ENCODE assay signal across 27 cellular contexts in the genomic region with DNA sequence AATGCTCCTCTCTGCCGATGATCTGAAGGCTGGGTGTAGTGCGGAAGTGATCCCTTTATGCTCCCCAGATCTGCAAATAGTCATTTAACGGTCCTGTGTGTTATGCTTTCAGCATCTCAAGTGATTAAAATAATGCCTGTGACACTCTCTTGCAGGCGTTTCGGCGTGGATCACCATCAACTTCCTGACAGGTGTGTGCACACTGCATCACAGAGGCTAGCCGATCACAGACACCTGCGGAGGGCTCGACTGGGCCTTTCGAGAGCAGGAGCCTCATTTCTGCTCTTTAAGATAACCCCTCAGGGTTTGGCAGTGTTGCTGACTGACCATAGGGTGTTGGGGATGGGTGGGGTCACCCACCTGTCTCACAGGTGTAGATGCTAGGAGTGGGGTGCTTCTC.
"Had no signal": no experiment of that assay in that cellular context is flagged by ENCODE, and none has a peak within 500 bp of the region (broad histone marks: within the 10 kb centered on the region; RNA-seq: fewer than 3 reads in every experiment).

No MANE protein-coding gene starts in this region.

- ATAC-seq: activated CD4-positive, alpha-beta T cell treated with anti-CD3 and anti-CD28 coated beads for 36 hours; activated CD8-positive, alpha-beta memory T cell treated with anti-CD3 and anti-CD28 coated beads, Interleukin-2, amount 10 ng/mL, durations not matched to agents 7 days and 5 days; activated CD8-positive, alpha-beta T cell treated with anti-CD3 and anti-CD28 coated beads, Interleukin-2, amount 10 ng/mL, durations not matched to agents 7 days and 5 days; effector memory CD8-positive, alpha-beta T cell; foreskin keratinocyte had no signal

- H3K27me3 Mint-ChIP-seq: activated CD4-positive, alpha-beta memory T cell treated with anti-CD3 and anti-CD28 coated beads for 36 hours; activated CD4-positive, alpha-beta T cell treated with anti-CD3 and anti-CD28 coated beads for 36 hours; activated CD4-positive, alpha-beta T cell treated with anti-CD3 and anti-CD28 coated beads, Interleukin-2, amount 10 ng/mL, durations not matched to agents 24 days and 14 days; activated CD8-positive, alpha-beta memory T cell treated with anti-CD3 and anti-CD28 coated beads, Interleukin-2, amount 10 ng/mL, durations not matched to agents 7 days and 5 days; activated naive CD8-positive, alpha-beta T cell; effector memory CD8-positive, alpha-beta T cell had no signal

- DNase-seq: activated CD4-positive, alpha-beta memory T cell treated with anti-CD3 and anti-CD28 coated beads for 36 hours; activated CD4-positive, alpha-beta T cell treated with anti-CD3 and anti-CD28 coated beads for 36 hours; activated CD4-positive, alpha-beta T cell treated with anti-CD3 and anti-CD28 coated beads, Interleukin-2, amount 10 ng/mL, durations not matched to agents 24 days and 14 days; activated CD4-positive, CD25-positive, alpha-beta regulatory T cell; activated CD4-positive, CD25-positive, alpha-beta regulatory T cell treated with anti-CD3 and anti-CD28 coated beads, Interleukin-2, amount 50 U/mL, for 72 hours; activated CD8-positive, alpha-beta memory T cell treated with anti-CD3 and anti-CD28 coated beads, Interleukin-2, amount 10 ng/mL, durations not matched to agents 7 days and 5 days; activated CD8-positive, alpha-beta memory T cell treated with anti-CD3 and anti-CD28 coated beads, Interleukin-2, amount 50 U/mL, for 4 hours; activated CD8-positive, alpha-beta T cell treated with anti-CD3 and anti-CD28 coated beads, Interleukin-2, amount 10 ng/mL, durations not matched to agents 7 days and 5 days; activated gamma-delta T cell treated with Interleukin-2 at 50 U/mL for 16 hours; activated naive CD4-positive, alpha-beta T cell treated with anti-CD3 and anti-CD28 coated beads, Interleukin-2, amount 50 U/mL, for 16 hours; activated naive CD4-positive, alpha-beta T cell treated with Interleukin-2 at 50 U/mL for 16 hours; activated T-cell treated with anti-CD3 and anti-CD28 coated beads, Interleukin-2, amount 50 U/mL, for 1 hour; activated T-cell treated with anti-CD3 and anti-CD28 coated beads, Interleukin-2, amount 50 U/mL, for 48 hours; amniotic stem cell; brain microvascular endothelial cell; cortex of kidney; dermis blood vessel endothelial cell; effector CD4-positive, alpha-beta T cell; effector memory CD8-positive, alpha-beta T cell; erythroblast; foreskin keratinocyte; gastrocnemius medialis; T-helper 2 cell had no signal

- H3K9me3 ChIP-seq: esophagus muscularis mucosa, gastrocnemius medialis had no signal

- H3K27ac Mint-ChIP-seq: activated CD4-positive, alpha-beta memory T cell treated with anti-CD3 and anti-CD28 coated beads for 36 hours; activated CD4-positive, alpha-beta T cell treated with anti-CD3 and anti-CD28 coated beads for 36 hours; activated CD4-positive, alpha-beta T cell treated with anti-CD3 and anti-CD28 coated beads, Interleukin-2, amount 10 ng/mL, durations not matched to agents 24 days and 14 days; activated CD8-positive, alpha-beta memory T cell treated with anti-CD3 and anti-CD28 coated beads, Interleukin-2, amount 10 ng/mL, durations not matched to agents 7 days and 5 days; activated CD8-positive, alpha-beta T cell treated with anti-CD3 and anti-CD28 coated beads, Interleukin-2, amount 10 ng/mL, durations not matched to agents 7 days and 5 days; activated naive CD8-positive, alpha-beta T cell; activated T-helper 1 cell treated with anti-CD3 and anti-CD28 coated beads, Interleukin-12 subunit alpha, Interleukin-12 subunit beta, Interleukin-2, Interleukin-4 antibody, amounts not matched to agents 30 ng/mL and 10 ng/mL and 1 ng/mL, durations not matched to agents 14 hours and 24 hours and 36 hours; activated T-helper 2 cell treated with anti-CD3 and anti-CD28 coated beads, Interferon-gamma antibody, Interleukin-2, Interleukin-4, amounts not matched to agents 10 μg/mL and 5 μg/mL and 100 μg/mL, durations not matched to agents 14 hours and 24 hours and 36 hours; effector memory CD8-positive, alpha-beta T cell had no signal

- H3K4me3 Mint-ChIP-seq: activated CD4-positive, alpha-beta memory T cell treated with anti-CD3 and anti-CD28 coated beads for 36 hours; activated CD4-positive, alpha-beta T cell treated with anti-CD3 and anti-CD28 coated beads for 36 hours; activated CD4-positive, alpha-beta T cell treated with anti-CD3 and anti-CD28 coated beads, Interleukin-2, amount 10 ng/mL, durations not matched to agents 24 days and 14 days; activated CD8-positive, alpha-beta memory T cell treated with anti-CD3 and anti-CD28 coated beads, Interleukin-2, amount 10 ng/mL, durations not matched to agents 7 days and 5 days; activated CD8-positive, alpha-beta T cell treated with anti-CD3 and anti-CD28 coated beads, Interleukin-2, amount 10 ng/mL, durations not matched to agents 7 days and 5 days; activated naive CD8-positive, alpha-beta T cell; activated T-helper 1 cell treated with anti-CD3 and anti-CD28 coated beads, Interleukin-12 subunit alpha, Interleukin-12 subunit beta, Interleukin-2, Interleukin-4 antibody, amounts not matched to agents 30 ng/mL and 10 ng/mL and 1 ng/mL, durations not matched to agents 14 hours and 24 hours and 36 hours; effector memory CD8-positive, alpha-beta T cell had no signal

- H3K4me3 ChIP-seq: esophagus muscularis mucosa, gastrocnemius medialis had no signal

- H3K4me1 Mint-ChIP-seq: activated CD4-positive, alpha-beta T cell treated with anti-CD3 and anti-CD28 coated beads for 36 hours; activated CD4-positive, alpha-beta T cell treated with anti-CD3 and anti-CD28 coated beads, Interleukin-2, amount 10 ng/mL, durations not matched to agents 24 days and 14 days had no signal

- H3K27me3 ChIP-seq: brain microvascular endothelial cell, esophagus muscularis mucosa, foreskin keratinocyte, gastrocnemius medialis had no signal

- H3K27ac ChIP-seq: brain microvascular endothelial cell, foreskin keratinocyte, gastrocnemius medialis had no signal

- H3K9me3 Mint-ChIP-seq: activated CD4-positive, alpha-beta memory T cell treated with anti-CD3 and anti-CD28 coated beads for 36 hours; activated CD4-positive, alpha-beta T cell treated with anti-CD3 and anti-CD28 coated beads, Interleukin-2, amount 10 ng/mL, durations not matched to agents 24 days and 14 days; activated T-helper 1 cell treated with anti-CD3 and anti-CD28 coated beads, Interleukin-12 subunit alpha, Interleukin-12 subunit beta, Interleukin-2, Interleukin-4 antibody, amounts not matched to agents 30 ng/mL and 10 ng/mL and 1 ng/mL, durations not matched to agents 14 hours and 24 hours and 36 hours; activated T-helper 2 cell treated with anti-CD3 and anti-CD28 coated beads, Interferon-gamma antibody, Interleukin-2, Interleukin-4, amounts not matched to agents 10 μg/mL and 5 μg/mL and 100 μg/mL, durations not matched to agents 14 hours and 24 hours and 36 hours; effector memory CD8-positive, alpha-beta T cell had no signal

- H3K36me3 Mint-ChIP-seq: activated CD8-positive, alpha-beta memory T cell treated with anti-CD3 and anti-CD28 coated beads, Interleukin-2, amount 10 ng/mL, durations not matched to agents 7 days and 5 days had no signal

- H3K4me1 ChIP-seq: foreskin keratinocyte had no signal
